1 cellular context compared by ENCODE assay signal in genomic region chr6:42744351-42744890, GRCh38.
TF ChIP-seq lines count a peak whose summit lies in the region.

No MANE protein-coding gene starts in this region.

TF ChIP-seq in GM12878, 131 proteins besides CTCF, POLR2A, EP300 and RAD21:
- no peak for TF ChIP-seq TARDBP (IDR thresholded peaks at IDR 0.05; ENCODE audit: borderline replicate concordance)
- no peak for TF ChIP-seq NR2F1 (conservative IDR thresholded peaks at IDR 0.05)
- TF ChIP-seq GABPA (IDR thresholded peaks at IDR 0.05; ENCODE audit: low read depth), result no peak
- no peak for TF ChIP-seq USF1 (IDR thresholded peaks at IDR 0.05; ENCODE audit: borderline replicate concordance, extremely low read length, insufficient read depth, low read depth, low read length)
- no peak for TF ChIP-seq ETV6 (conservative IDR thresholded peaks at IDR 0.05 in 1 of 2, IDR thresholded peaks at IDR 0.05 in 1 of 2; ENCODE audit: borderline replicate concordance in 1 of 2, low read depth in 1 of 2)
- no peak for TF ChIP-seq ZNF274 (IDR thresholded peaks at IDR 0.05; ENCODE audit: insufficient read depth, insufficient read length)
- TF ChIP-seq USF2 (IDR thresholded peaks at IDR 0.05; ENCODE audit: borderline replicate concordance, low read depth, low read length), result no peak
- no peak for TF ChIP-seq ESRRA (IDR thresholded peaks at IDR 0.05; ENCODE audit: low read length)
- no peak for TF ChIP-seq CEBPB (IDR thresholded peaks at IDR 0.05; ENCODE audit: borderline replicate concordance in 1 of 2, low read depth in 2 of 2, low read length in 2 of 2)
